24 cellular contexts compared by ENCODE assay signal in genomic region chr6:156879235-156879995, GRCh38.
A peak's percentile ranks its signal among the peaks of the same experiment; 100 is the strongest.
DNase-seq lines count a peak whose midpoint lies in the region; ATAC-seq and TF ChIP-seq lines count a peak whose summit lies in the region.
"Had no signal": no experiment of that assay in that cellular context is flagged by ENCODE, and none has a peak within 500 bp of the region (broad histone marks: within the 10 kb centered on the region; RNA-seq: fewer than 3 reads in every experiment).

No MANE protein-coding gene starts in this region.

- H3K4me3 Mint-ChIP-seq in type B pancreatic cell = peak overlapping the region; percentile 31
- H3K4me3 Mint-ChIP-seq: activated CD4-positive, alpha-beta memory T cell treated with anti-CD3 and anti-CD28 coated beads, Interleukin-2, amount 10 ng/mL, durations not matched to agents 7 days and 5 days; CD8-positive, alpha-beta T cell had no signal

- peak; percentile 39 for DNase-seq in NCI-H2029 treated with DMSO at 0.1 percent for 48 hours (lab: John Stamatoyannopoulos, UW)
- DNase-seq in NCI-H2029 (lab: John Stamatoyannopoulos, UW) = no peak
- peak; percentile 24 for DNase-seq in kidney tubule cell (ENCODE audit: low spot score)
- DNase-seq in type B pancreatic cell (ENCODE audit: extremely low spot score, unreplicated experiment) = no peak
- DNase-seq in effector CD4-positive, alpha-beta T cell = no peak
- no peak for DNase-seq in aorta
- DNase-seq: 8988T; activated CD4-positive, alpha-beta memory T cell treated with anti-CD3 and anti-CD28 coated beads, Interleukin-2, amount 10 ng/mL, durations not matched to agents 7 days and 5 days; activated effector memory CD4-positive, alpha-beta T cell treated with Interleukin-2 at 50 U/mL for 16 hours; CD8-positive, alpha-beta T cell; DMS 273 treated with DMSO at 0.1 percent for 48 hours; gastrocnemius medialis; islet precursor cell; lower lobe of right lung; NCI-H1436; NCI-H226; NCI-H774; Right ventricle myocardium superior; transverse colon had no signal

- peaks cover 0 to 6% of the 10 kb centered on the region in 2 donors for H3K4me1 ChIP-seq in aorta (ENCODE audit: control insufficient read depth in 1 of 2, insufficient read depth in 2 of 2, low read length in 2 of 2)

- H3K27me3 ChIP-seq in aorta (ENCODE audit: control insufficient read depth in 1 of 2, insufficient read depth in 2 of 2, low read length in 1 of 2) = no peaks in the 10 kb centered on the region
- H3K27me3 ChIP-seq: gastrocnemius medialis, transverse colon had no signal

- TF ChIP-seq CTCF in VCaP (conservative IDR thresholded peaks at IDR 0.05) (no peak), type B pancreatic cell (conservative IDR thresholded peaks at IDR 0.05) (no peak)

- ATAC-seq in aorta (ENCODE audit: low FRiP score) (no peak), GM21619 (IDR thresholded peaks at IDR 0.05; ENCODE audit: unreplicated experiment) (no peak)
- ATAC-seq: activated CD4-positive, CD25-positive, alpha-beta regulatory T cell treated with anti-CD3 and anti-CD28 coated beads, Interleukin-2, amount 50 U/mL, for 24 hours; CD8-positive, alpha-beta T cell; esophagus mucosa; gastrocnemius medialis; K562; lower lobe of right lung had no signal

- H3K4me3 ChIP-seq in aorta (ENCODE audit: low read length in 2 of 2) = no peak overlapping the region
- H3K4me3 ChIP-seq: gastrocnemius medialis, K562, lower lobe of right lung, transverse colon had no signal

- intact Hi-C loops in aorta (cut with DNase I) = no loop called here

- peaks cover 55% of the 10 kb centered on the region for H3K4me1 Mint-ChIP-seq in type B pancreatic cell (ENCODE audit: unreplicated experiment)

- H3K36me3 Mint-ChIP-seq in type B pancreatic cell = peaks cover 4% of the 10 kb centered on the region

- H3K27me3 Mint-ChIP-seq in type B pancreatic cell = no peaks in the 10 kb centered on the region
- H3K27me3 Mint-ChIP-seq: activated CD4-positive, alpha-beta memory T cell treated with anti-CD3 and anti-CD28 coated beads, Interleukin-2, amount 10 ng/mL, durations not matched to agents 7 days and 5 days had no signal

- 66 to 74% methylated on average over 6 of the region's 6 CpGs for WGBS in aorta, 2 donors

- peaks cover 5% of the 10 kb centered on the region for H3K9me3 Mint-ChIP-seq in type B pancreatic cell
- H3K9me3 Mint-ChIP-seq: activated CD4-positive, alpha-beta memory T cell treated with anti-CD3 and anti-CD28 coated beads, Interleukin-2, amount 10 ng/mL, durations not matched to agents 7 days and 5 days; CD8-positive, alpha-beta T cell had no signal

- no peaks in the 10 kb centered on the region for H3K36me3 ChIP-seq in aorta (ENCODE audit: control insufficient read depth in 1 of 2, insufficient read depth in 2 of 2, low read length in 1 of 2)
- H3K36me3 ChIP-seq: gastrocnemius medialis, lower lobe of right lung, transverse colon had no signal

- peak overlapping the region; percentile 17 for H3K27ac Mint-ChIP-seq in type B pancreatic cell
- H3K27ac Mint-ChIP-seq: activated CD4-positive, alpha-beta memory T cell treated with anti-CD3 and anti-CD28 coated beads, Interleukin-2, amount 10 ng/mL, durations not matched to agents 7 days and 5 days; CD8-positive, alpha-beta T cell had no signal

- H3K9me3 ChIP-seq in aorta (ENCODE audit: control insufficient read depth, low read length) = no peaks in the 10 kb centered on the region
- H3K9me3 ChIP-seq: gastrocnemius medialis, lower lobe of right lung, transverse colon had no signal

- H3K27ac ChIP-seq in VCaP (peak overlapping the region; percentile 11; the same call in 1 of the 2 replicates), aorta (ENCODE audit: low read depth in 1 of 2, low read length in 2 of 2) (no peak overlapping the region)
- H3K27ac ChIP-seq: lower lobe of right lung, transverse colon had no signal

Comparison
In these comparisons a context has a peak if more than half of its experiments do, and no peak if none do; other contexts are left out.
1. DNase-seq: peak in NCI-H2029 treated with DMSO at 0.1 percent for 48 hours (single experiment) and kidney tubule cell (single experiment); none in NCI-H2029 (single experiment), type B pancreatic cell (single experiment), effector CD4-positive, alpha-beta T cell (single experiment) and aorta (0 of 2).